In the genomic region with DNA sequence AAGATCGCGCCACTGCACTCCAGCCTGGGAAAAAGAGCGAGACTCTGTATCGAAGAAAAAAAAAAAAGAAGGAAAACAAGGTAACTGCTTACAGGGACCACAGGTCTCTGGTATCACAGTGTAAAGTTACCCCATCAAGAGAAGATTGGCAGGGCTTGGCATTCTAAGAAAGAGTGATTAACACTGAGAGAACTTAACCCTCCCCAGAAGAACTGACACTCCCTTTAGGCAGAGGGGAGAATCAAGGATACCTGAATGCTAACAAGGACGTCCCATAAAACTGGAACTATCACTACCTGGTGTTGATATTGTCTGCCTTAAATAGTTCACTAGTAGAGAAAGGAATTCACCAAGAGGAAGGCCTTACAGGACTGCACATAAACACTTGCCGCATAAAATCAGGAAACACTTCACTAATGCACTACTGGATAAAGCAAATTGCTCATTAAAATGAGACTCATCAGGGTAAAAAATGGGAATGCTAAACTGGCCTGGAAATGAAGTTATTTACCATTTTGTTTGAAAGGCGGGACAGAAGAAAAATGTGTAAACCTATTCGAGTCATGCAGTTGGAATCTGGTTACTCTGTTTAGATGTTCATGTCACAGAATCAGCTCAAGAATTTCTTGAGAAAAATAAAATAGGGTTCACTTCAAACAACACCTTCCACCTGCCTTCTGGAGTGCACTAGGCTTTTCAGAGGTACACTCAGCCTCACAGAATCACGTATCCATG, we compare ENCODE assay signal across 18 cellular contexts.
DNase-seq lines count a peak whose midpoint lies in the region; ATAC-seq and TF ChIP-seq lines count a peak whose summit lies in the region.
"Had no signal": no experiment of that assay in that cellular context is flagged by ENCODE, and none has a peak within 500 bp of the region (broad histone marks: within the 10 kb centered on the region; RNA-seq: fewer than 3 reads in every experiment).

No MANE protein-coding gene starts in this region.

- DNase-seq in SK-N-SH (no peak), NCI-H226 (peak; percentile 48), epithelial cell of esophagus (ENCODE audit: low read depth) (peak; percentile 72), progenitor cell of endocrine pancreas (ENCODE audit: low spot score, unreplicated experiment) (no peak), Ammon's horn (ENCODE audit: low spot score) (no peak), inferior parietal cortex (ENCODE audit: extremely low spot score) (no peak), NCI-H748 treated with DMSO at 0.1 percent for 48 hours (lab: John Stamatoyannopoulos, UW) (no peak)
- DNase-seq: activated CD4-positive, alpha-beta T cell treated with anti-CD3 and anti-CD28 coated beads, Interleukin-2, amount 10 ng/mL, durations not matched to agents 7 days and 5 days; DMS153; HCEC 1CT; heart right ventricle; NCI-H187; NK-92 treated with Interleukin-12 subunit alpha and Interleukin-12 subunit beta, amount 100 ng/mL, for 24 hours; substantia nigra had no signal

- no peaks in the 10 kb centered on the region for H3K27me3 Mint-ChIP-seq in progenitor cell of endocrine pancreas

- no peaks in the 10 kb centered on the region for H3K27me3 ChIP-seq in SK-N-SH (ENCODE audit: insufficient read depth)
- H3K27me3 ChIP-seq: heart right ventricle had no signal

- no peak overlapping the region for H2AFZ ChIP-seq in SK-N-SH (ENCODE audit: low read depth)

- peaks cover 23% of the 10 kb centered on the region for H3K4me1 Mint-ChIP-seq in progenitor cell of endocrine pancreas (ENCODE audit: low read depth)

- H3K9ac ChIP-seq in SK-N-SH: no peak overlapping the region

- TF ChIP-seq CTCF in SK-N-SH (IDR thresholded peaks at IDR 0.05) (no peak), epithelial cell of esophagus (IDR thresholded peaks at IDR 0.05; ENCODE audit: insufficient read depth, low read depth, low read length, missing control alignments) (no peak), progenitor cell of endocrine pancreas (IDR thresholded peaks at IDR 0.05; ENCODE audit: unreplicated experiment) (no peak)

- no peaks in the 10 kb centered on the region for H4K20me1 ChIP-seq in SK-N-SH (ENCODE audit: insufficient read depth)

- peak; percentile 20; the same call in 1 of the 3 replicates for ATAC-seq in SK-N-SH treated with all-trans-retinoic acid at 6 μM for 48 hours
- ATAC-seq: GM12878, heart right ventricle, HepG2 had no signal

- no peak overlapping the region for H3K4me3 Mint-ChIP-seq in progenitor cell of endocrine pancreas (ENCODE audit: low read depth)
- H3K4me3 Mint-ChIP-seq: activated CD4-positive, alpha-beta T cell treated with anti-CD3 and anti-CD28 coated beads, Interleukin-2, amount 10 ng/mL, durations not matched to agents 7 days and 5 days had no signal

- H3K36me3 ChIP-seq in SK-N-SH (replicated peaks in 1 of 2; ENCODE audit: control insufficient read depth in 1 of 2, insufficient read depth in 2 of 2, low read length in 1 of 2): no peaks in the 10 kb centered on the region
- H3K36me3 ChIP-seq: heart right ventricle had no signal

- no peak for TF ChIP-seq RAD21 in SK-N-SH (IDR thresholded peaks at IDR 0.05; ENCODE audit: low read length)

- H3K4me1 ChIP-seq in SK-N-SH (ENCODE audit: control insufficient read depth in 1 of 2, insufficient read depth in 2 of 2, low read depth in 1 of 2, low read length in 1 of 2): no peaks in the 10 kb centered on the region; a peak in 1 of 4 replicates

- CTCF ChIA-PET in SK-N-SH (lab: Yijun Ruan, JAX): no interaction called here

- no peak for TF ChIP-seq EP300 in SK-N-SH (IDR thresholded peaks at IDR 0.05; ENCODE audit: borderline replicate concordance in 1 of 2, low read depth in 1 of 2, low read length in 1 of 2)

- peak overlapping the region; percentile 12 for H3K27ac Mint-ChIP-seq in progenitor cell of endocrine pancreas

- H3K4me3 ChIP-seq in SK-N-SH (ENCODE audit: low read depth in 2 of 2, low read length in 1 of 2) (no peak overlapping the region), epithelial cell of esophagus (ENCODE audit: low read length) (no peak overlapping the region)
- H3K4me3 ChIP-seq: GM12878, heart right ventricle had no signal

- no peaks in the 10 kb centered on the region for H3K9me3 Mint-ChIP-seq in progenitor cell of endocrine pancreas (ENCODE audit: low read depth)

- POLR2A ChIA-PET in SK-N-SH (lab: Yijun Ruan, JAX): no interaction called here

- peaks cover 90% of the 10 kb centered on the region for H3K79me2 ChIP-seq in SK-N-SH (ENCODE audit: insufficient read depth)

- no peaks in the 10 kb centered on the region for H3K9me3 ChIP-seq in SK-N-SH
- H3K9me3 ChIP-seq: heart right ventricle had no signal

- H3K9me2 ChIP-seq in SK-N-SH: no peaks in the 10 kb centered on the region

- no peak overlapping the region for H3K4me2 ChIP-seq in SK-N-SH

- no peaks in the 10 kb centered on the region for H3F3A ChIP-seq in SK-N-SH (replicated peaks; ENCODE audit: insufficient read depth)

- peaks cover 5% of the 10 kb centered on the region for H3K36me3 Mint-ChIP-seq in progenitor cell of endocrine pancreas (ENCODE audit: insufficient read depth)

- H3K27ac ChIP-seq in SK-N-SH (ENCODE audit: low read depth in 2 of 2, low read length in 1 of 2): no peak overlapping the region
- H3K27ac ChIP-seq: 22Rv1, heart right ventricle had no signal

- 93% methylated on average over 9 of the region's 9 CpGs for WGBS in SK-N-SH (ENCODE audit: low lambda C conversion rate)

TF ChIP-seq in SK-N-SH treated with all-trans-retinoic acid at 6 μM for 48 hours, 23 proteins besides CTCF, POLR2A, EP300 and RAD21 (continues in another document):
- TF ChIP-seq CREB5 (CRISPR knock-in tag; IDR thresholded peaks at IDR 0.05; ENCODE audit: low read depth): no peak

TF ChIP-seq in SK-N-SH, 30 proteins besides CTCF, POLR2A, EP300 and RAD21 (continues in another document):
- TF ChIP-seq RXRA (IDR thresholded peaks at IDR 0.05; ENCODE audit: borderline replicate concordance, low read depth): no peak
- TF ChIP-seq GATA2 (CRISPR knock-in tag; IDR thresholded peaks at IDR 0.05): no peak
- no peak for TF ChIP-seq TAF1 (IDR thresholded peaks at IDR 0.05; ENCODE audit: borderline replicate concordance, low read depth, low read length)
- no peak for TF ChIP-seq GABPA (IDR thresholded peaks at IDR 0.05; ENCODE audit: low read depth)
- TF ChIP-seq, protein P1, sequence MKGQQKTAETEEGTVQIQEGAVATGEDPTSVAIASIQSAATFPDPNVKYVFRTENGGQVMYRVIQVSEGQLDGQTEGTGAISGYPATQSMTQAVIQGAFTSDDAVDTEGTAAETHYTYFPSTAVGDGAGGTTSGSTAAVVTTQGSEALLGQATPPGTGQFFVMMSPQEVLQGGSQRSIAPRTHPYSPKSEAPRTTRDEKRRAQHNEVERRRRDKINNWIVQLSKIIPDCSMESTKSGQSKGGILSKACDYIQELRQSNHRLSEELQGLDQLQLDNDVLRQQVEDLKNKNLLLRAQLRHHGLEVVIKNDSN (IDR thresholded peaks at IDR 0.05; ENCODE audit: borderline replicate concordance, low read depth): no peak
- TF ChIP-seq JUND (IDR thresholded peaks at IDR 0.05): no peak
- TF ChIP-seq FOSL2 (IDR thresholded peaks at IDR 0.05; ENCODE audit: borderline replicate concordance, low read depth): no peak
- TF ChIP-seq ZBTB33 (IDR thresholded peaks at IDR 0.05; ENCODE audit: borderline replicate concordance, low read depth): no peak
- TF ChIP-seq, protein P2, sequence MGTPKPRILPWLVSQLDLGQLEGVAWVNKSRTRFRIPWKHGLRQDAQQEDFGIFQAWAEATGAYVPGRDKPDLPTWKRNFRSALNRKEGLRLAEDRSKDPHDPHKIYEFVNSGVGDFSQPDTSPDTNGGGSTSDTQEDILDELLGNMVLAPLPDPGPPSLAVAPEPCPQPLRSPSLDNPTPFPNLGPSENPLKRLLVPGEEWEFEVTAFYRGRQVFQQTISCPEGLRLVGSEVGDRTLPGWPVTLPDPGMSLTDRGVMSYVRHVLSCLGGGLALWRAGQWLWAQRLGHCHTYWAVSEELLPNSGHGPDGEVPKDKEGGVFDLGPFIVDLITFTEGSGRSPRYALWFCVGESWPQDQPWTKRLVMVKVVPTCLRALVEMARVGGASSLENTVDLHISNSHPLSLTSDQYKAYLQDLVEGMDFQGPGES (IDR thresholded peaks at IDR 0.05; ENCODE audit: low read depth, low read length): no peak
- no peak for TF ChIP-seq NFIC (IDR thresholded peaks at IDR 0.05; ENCODE audit: borderline replicate concordance)
- no peak for TF ChIP-seq RCOR1 (IDR thresholded peaks at IDR 0.05; ENCODE audit: low read length)

Comparison
In these comparisons a context has a peak if more than half of its experiments do, and no peak if none do; other contexts are left out.
1. DNase-seq: peak in NCI-H226 (single experiment) and epithelial cell of esophagus (single experiment); none in SK-N-SH (single experiment), progenitor cell of endocrine pancreas (single experiment), Ammon's horn (single experiment), inferior parietal cortex (single experiment) and NCI-H748 treated with DMSO at 0.1 percent for 48 hours (single experiment).